ENCODE assay signal across 20 cellular contexts in genomic region chr11:13376402-13376801, GRCh38.
"Had no signal": no experiment of that assay in that cellular context is flagged by ENCODE, and none has a peak within 500 bp of the region (broad histone marks: within the 10 kb centered on the region; RNA-seq: fewer than 3 reads in every experiment).

No MANE protein-coding gene starts in this region.

- H3K27me3 ChIP-seq: foreskin keratinocyte, hepatocyte, spleen, suprapubic skin, thyroid gland had no signal

- DNase-seq: erythroblast; foreskin keratinocyte; kidney; left cardiac atrium; mesendoderm; naive thymus-derived CD4-positive, alpha-beta T cell; nephron progenitor cell; psoas muscle; retina; spleen; stimulated activated CD4-positive, alpha-beta T cell treated with anti-CD3 and anti-CD28 coated beads, Interleukin-15, amount 100 ng/mL, for 24 hours; stimulated activated CD4-positive, alpha-beta T cell treated with anti-CD3 and anti-CD28 coated beads, Interleukin-1b, Interleukin-23, amount 100 ng/mL, for 48 hours; stimulated activated CD4-positive, alpha-beta T cell treated with anti-CD3 and anti-CD28 coated beads, Interleukin-4, amount 100 ng/mL, for 4 hours; stimulated activated naive CD4-positive, alpha-beta T cell had no signal

- H3K27ac Mint-ChIP-seq: dendritic cell treated with granulocyte-macrophage colony-stimulating factor and Interleukin-4, amounts not matched to agents 40 ng/mL and 50 ng/mL, for 4 days; nephron progenitor cell had no signal

- H3K4me1 ChIP-seq: foreskin keratinocyte, psoas muscle, suprapubic skin, thyroid gland had no signal

- H3K27ac ChIP-seq: foreskin keratinocyte, hepatocyte, psoas muscle, suprapubic skin, thyroid gland had no signal

- H3K4me3 Mint-ChIP-seq: dendritic cell treated with granulocyte-macrophage colony-stimulating factor and Interleukin-4, amounts not matched to agents 40 ng/mL and 50 ng/mL, for 4 days; naive thymus-derived CD4-positive, alpha-beta T cell; nephron progenitor cell; type B pancreatic cell had no signal

- H3K9me3 ChIP-seq: psoas muscle, spleen, suprapubic skin, thyroid gland had no signal

- H3K27me3 Mint-ChIP-seq: dendritic cell treated with granulocyte-macrophage colony-stimulating factor and Interleukin-4, amounts not matched to agents 40 ng/mL and 50 ng/mL, for 4 days; naive thymus-derived CD4-positive, alpha-beta T cell; type B pancreatic cell had no signal

- ATAC-seq: naive thymus-derived CD4-positive, alpha-beta T cell; sciatic nerve had no signal

- H3K4me3 ChIP-seq: hepatocyte, psoas muscle, spleen, suprapubic skin, thyroid gland had no signal

- H3K9me3 Mint-ChIP-seq: dendritic cell treated with granulocyte-macrophage colony-stimulating factor and Interleukin-4, amounts not matched to agents 40 ng/mL and 50 ng/mL, for 4 days; naive thymus-derived CD4-positive, alpha-beta T cell; nephron progenitor cell; type B pancreatic cell had no signal
